In genomic region chr2:152097291-152098032, GRCh38 we compare ENCODE assay signal across 8 cellular contexts. TPM values are rescaled to one million over a fixed set of nuclear protein-coding genes. Genes with fewer than 3 reads are reported as not detected.
DNase-seq lines count a peak whose midpoint lies in the region; ATAC-seq and TF ChIP-seq lines count a peak whose summit lies in the region.

No MANE protein-coding gene starts in this region.

- H3K4me3 ChIP-seq in prostate gland = peak overlapping the region; percentile 64

- WGBS in prostate gland = 6% methylated on average over 22 of the region's 22 CpGs

- peak overlapping the region; percentile 82 for H3K4me3 Mint-ChIP-seq in activated B cell treated with CpG ODN at 0.5 μM for 24 hours

- peak overlapping the region; percentile 79 to 83 for H3K27ac ChIP-seq in prostate gland

- POLR2A ChIA-PET in activated B cell treated with CpG ODN at 0.5 μM for 24 hours (lab: Charles Lee) = interaction anchor here (1.0 kb wide), 1 partner anchor 808 kb away, joined by 4 read pairs; the partner anchor contains the start of gene NMI

- CTCF ChIA-PET in activated B cell treated with CpG ODN at 0.5 μM for 24 hours (lab: Charles Lee) = no interaction called here

- intact Hi-C loops in activated B cell treated with CpG ODN at 0.5 μM for 24 hours (cut with micrococcal nuclease) = loop anchor here (2.0 kb wide), 1 partner anchor 77 kb away; the partner anchor contains the start of gene STAM2
- intact Hi-C loops in prostate gland (cut with DNase I) = no loop called here

- no peak for TF ChIP-seq POLR2A in prostate gland (IDR thresholded peaks at IDR 0.05)

- H3K27me3 Mint-ChIP-seq in activated B cell treated with CpG ODN at 0.5 μM for 24 hours = peaks cover 34% of the 10 kb centered on the region

- H3K36me3 ChIP-seq in prostate gland = no peaks in the 10 kb centered on the region

- H3K4me1 Mint-ChIP-seq in activated B cell treated with CpG ODN at 0.5 μM for 24 hours = peaks cover 18% of the 10 kb centered on the region

- peaks cover 2% of the 10 kb centered on the region for H3K4me1 ChIP-seq in prostate gland (replicated peaks)

- H3K9me3 Mint-ChIP-seq in activated B cell treated with CpG ODN at 0.5 μM for 24 hours = no peaks in the 10 kb centered on the region

- H3K9me3 ChIP-seq in prostate gland = no peaks in the 10 kb centered on the region

- no peak overlapping the region for H3K27ac Mint-ChIP-seq in activated B cell treated with CpG ODN at 0.5 μM for 24 hours

- H3K36me3 Mint-ChIP-seq in activated B cell treated with CpG ODN at 0.5 μM for 24 hours (ENCODE audit: low read depth) = no peaks in the 10 kb centered on the region

- no peaks in the 10 kb centered on the region for H3K27me3 ChIP-seq in prostate gland (replicated peaks; ENCODE audit: insufficient read depth)

- ATAC-seq in GM19395 (IDR thresholded peaks at IDR 0.05; ENCODE audit: unreplicated experiment) = peak; percentile 23
- peak; percentile 12 for ATAC-seq in activated B cell treated with CpG ODN at 0.5 μM for 24 hours (ENCODE audit: low read depth)
- no peak for ATAC-seq in GM18873 (IDR thresholded peaks at IDR 0.05; ENCODE audit: low FRiP score, unreplicated experiment)

- DNase-seq in AG08396 (ENCODE audit: low spot score) (peak; percentile 39), activated B cell treated with CpG ODN at 0.5 μM for 24 hours (no peak), glomerular visceral epithelial cell (ENCODE audit: extremely low spot score) (peak; percentile 33), prostate gland (ENCODE audit: low spot score) (peak; percentile 22), NK-92 (lab: John Stamatoyannopoulos, UW; ENCODE audit: unreplicated experiment) (no peak), DMS153 (lab: John Stamatoyannopoulos, UW) (no peak)

- TF ChIP-seq CTCF in activated B cell treated with CpG ODN at 0.5 μM for 24 hours (IDR thresholded peaks at IDR 0.05) (no peak), prostate gland (IDR thresholded peaks at IDR 0.05) (no peak)

RNA-seq across cellular contexts. Expression of gene CACNB4, which starts 1.4 kb away (rescaled TPM):
- 0.73 and 0.86 TPM in 2 replicates for total RNA-seq in activated B cell treated with CpG ODN at 0.5 μM for 24 hours
- 10 to 100 TPM; 15.4 to 40.6 TPM for total RNA-seq in prostate gland

Comparison
In these comparisons a context has a peak if more than half of its experiments do, and no peak if none do; other contexts are left out.
1. DNase-seq: peak in AG08396 (single experiment), glomerular visceral epithelial cell (single experiment) and prostate gland (single experiment); none in activated B cell treated with CpG ODN at 0.5 μM for 24 hours (single experiment), NK-92 (single experiment) and DMS153 (single experiment).